ENCODE assay signal across 1 cellular context in genomic region chr16:5649762-5650445, GRCh38.
TF ChIP-seq lines count a peak whose summit lies in the region.

No MANE protein-coding gene starts in this region.

TF ChIP-seq in H1, 55 proteins besides CTCF, POLR2A, EP300 and RAD21 (continued from another document):
- TF ChIP-seq ATF3 (IDR thresholded peaks at IDR 0.05; ENCODE audit: insufficient read depth, low read depth, low read length) (no peak), NRF1 (IDR thresholded peaks at IDR 0.05; ENCODE audit: low read depth, low read length) (no peak)
